Comparison of ENCODE assay signal across 7 cellular contexts in the genomic region with DNA sequence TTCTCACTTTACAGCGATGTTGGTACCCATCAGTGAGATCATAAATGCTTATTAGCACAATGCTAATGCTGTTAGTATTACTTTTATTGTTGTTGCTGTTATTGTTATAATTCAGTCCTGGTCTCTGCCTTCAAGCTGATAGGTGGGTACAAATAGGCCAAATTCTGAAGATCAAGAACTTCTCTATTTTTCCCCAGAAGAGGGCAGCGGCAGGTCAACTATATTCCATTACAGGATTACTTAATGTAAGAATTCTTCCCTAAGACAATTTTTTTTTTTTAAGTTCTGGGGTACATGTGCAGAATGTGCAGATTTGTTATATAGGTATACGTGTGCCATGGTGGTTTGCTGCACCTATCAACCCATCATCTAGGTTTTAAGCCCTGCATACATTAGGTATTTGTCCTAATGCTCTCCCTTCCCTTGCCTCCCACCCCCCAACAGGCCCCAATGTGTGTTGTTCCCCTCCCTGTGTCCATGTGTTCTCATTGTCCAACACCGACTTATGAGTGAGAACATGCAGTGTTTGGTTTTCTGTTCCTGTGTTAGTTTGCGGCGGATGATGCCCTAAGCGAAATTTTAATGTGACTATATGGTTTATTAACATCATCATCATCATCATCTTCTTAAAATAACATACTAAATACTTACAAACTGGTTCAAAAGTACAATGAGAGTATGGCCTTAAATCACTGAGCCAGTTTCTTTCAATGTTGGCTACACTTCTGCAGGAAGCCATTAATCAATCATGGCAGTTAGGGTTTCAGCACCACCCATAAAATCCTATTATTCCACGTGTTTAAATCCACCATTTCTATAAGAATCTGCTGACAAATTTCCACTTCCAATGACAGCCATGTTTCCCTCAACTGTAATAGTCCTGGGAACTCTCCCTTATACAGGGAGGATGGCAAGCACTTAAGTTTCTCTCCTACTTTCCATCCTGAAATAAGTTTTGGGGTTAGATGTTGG. TPM values are rescaled to one million over a fixed set of nuclear protein-coding genes. Genes with fewer than 3 reads are reported as not detected.
A peak's percentile ranks its signal among the peaks of the same experiment; 100 is the strongest.
DNase-seq lines count a peak whose midpoint lies in the region; ATAC-seq and TF ChIP-seq lines count a peak whose summit lies in the region.

No MANE protein-coding gene starts in this region.

- POLR2A ChIA-PET in RWPE1 (lab: Yijun Ruan, JAX; ENCODE audit: low non-redundant PET) = no interaction called here

- DNase-seq in Caki2 (ENCODE audit: low read depth) (peak; percentile 23), H9 (no peak), RWPE1 (ENCODE audit: low spot score) (peak; percentile 29), fibroblast of the conjunctiva (ENCODE audit: low read depth) (peak; percentile 27), tibial artery (no peak)
- DNase-seq in effector memory CD4-positive, alpha-beta T cell = no peak

- H3K27ac ChIP-seq in H9 (ENCODE audit: insufficient read length, low read depth, low read length) (no peak overlapping the region), RWPE1 (no peak overlapping the region), tibial artery (no peak overlapping the region)
- H3K27ac ChIP-seq in effector memory CD4-positive, alpha-beta T cell (ENCODE audit: insufficient read depth, low read length, poor library complexity, severe bottlenecking) = no peak overlapping the region

- CTCF ChIA-PET in RWPE1 (lab: Yijun Ruan, JAX) = interaction anchor here (0.6 to 1.3 kb wide), 3 partner anchors 39 to 80 kb away, joined by 4 to 9 read pairs (median 7); a partner anchor contains a TSS

- H2AFZ ChIP-seq in H9 (ENCODE audit: low read length) = no peak overlapping the region

- H2BK15ac ChIP-seq in H9 (ENCODE audit: low read depth, low read length) = no peak overlapping the region

- H3K23me2 ChIP-seq in H9 (ENCODE audit: insufficient read length, low read depth, low read length, poor library complexity, severe bottlenecking) = no peaks in the 10 kb centered on the region

- H3K9me3 Mint-ChIP-seq in H9 = no peaks in the 10 kb centered on the region

- H2AK5ac ChIP-seq in H9 (ENCODE audit: insufficient read length, low read length) = no peak overlapping the region

- H2BK120ac ChIP-seq in H9 (ENCODE audit: low read depth, low read length, poor library complexity, severe bottlenecking) = no peak overlapping the region

- no peak overlapping the region for H4K8ac ChIP-seq in H9 (replicated peaks; ENCODE audit: insufficient read length, low read depth, low read length)

- H3K27ac Mint-ChIP-seq in H9 = no peak overlapping the region

- no peak overlapping the region for H3K4me3 Mint-ChIP-seq in H9

- intact Hi-C loops in tibial artery (cut with DNase I; ENCODE audit: low total_unique reads) = no loop called here

- H2BK20ac ChIP-seq in H9 (ENCODE audit: low read depth, low read length, poor library complexity, severe bottlenecking) = no peak overlapping the region

- in situ Hi-C loops in Caki2 (cut with HindIII; ENCODE audit: low pct_unique_long_range_greater_than_20kb, low sequenced_read_pairs) = no loop called here

- H3K14ac ChIP-seq in H9 (ENCODE audit: insufficient read depth, low read length) = no peak overlapping the region

- H3K9ac ChIP-seq in H9 (ENCODE audit: extremely low read depth, insufficient read length, low read length) = no peak overlapping the region

- no peaks in the 10 kb centered on the region for H3K27me3 Mint-ChIP-seq in H9 (ENCODE audit: low read depth)

- WGBS in H9 (ENCODE audit: extremely low coverage, insufficient read length, low lambda C conversion rate) = no CpG with 5 or more reads among the region's 8 CpGs

- no peak for ATAC-seq in activated CD4-positive, CD25-positive, alpha-beta regulatory T cell treated with anti-CD3 and anti-CD28 coated beads, Interleukin-2, amount 50 U/mL, for 24 hours

- no peaks in the 10 kb centered on the region for H3K79me2 ChIP-seq in H9 (ENCODE audit: insufficient read depth, low read length)

- no peak overlapping the region for H4K5ac ChIP-seq in H9 (ENCODE audit: insufficient read length, low read depth, low read length)

- H3K79me1 ChIP-seq in H9 (ENCODE audit: insufficient read depth, low read depth, low read length, poor library complexity, severe bottlenecking) = no peaks in the 10 kb centered on the region

- no peak overlapping the region for H3K18ac ChIP-seq in H9 (ENCODE audit: insufficient read length, low read depth, low read length)

- no peak overlapping the region for H4K91ac ChIP-seq in H9 (ENCODE audit: insufficient read length, low read depth, low read length)

- no peaks in the 10 kb centered on the region for H3K4me1 Mint-ChIP-seq in H9

- H3K27me3 ChIP-seq in H9 (ENCODE audit: insufficient read depth, low read length) (no peaks in the 10 kb centered on the region), tibial artery (no peaks in the 10 kb centered on the region)
- no peaks in the 10 kb centered on the region for H3K27me3 ChIP-seq in effector memory CD4-positive, alpha-beta T cell (replicated peaks; ENCODE audit: control insufficient read depth, insufficient read depth, low read length, poor library complexity, severe bottlenecking)

- H2BK5ac ChIP-seq in H9 (ENCODE audit: insufficient read length, low read length) = no peak overlapping the region

- H2BK12ac ChIP-seq in H9 (ENCODE audit: insufficient read length, low read depth, low read length) = no peak overlapping the region

- H3K4me1 ChIP-seq in H9 (ENCODE audit: insufficient read depth, low read length) (no peaks in the 10 kb centered on the region), tibial artery (no peaks in the 10 kb centered on the region)
- no peaks in the 10 kb centered on the region for H3K4me1 ChIP-seq in effector memory CD4-positive, alpha-beta T cell (ENCODE audit: control insufficient read depth, insufficient read depth, low read length, poor library complexity, severe bottlenecking)

- H3K9me3 ChIP-seq in H9 (ENCODE audit: control insufficient read depth, low read depth, low read length) = no peaks in the 10 kb centered on the region
- no peaks in the 10 kb centered on the region for H3K9me3 ChIP-seq in tibial artery
- H3K9me3 ChIP-seq in effector memory CD4-positive, alpha-beta T cell (ENCODE audit: control insufficient read depth, low read length) = no peaks in the 10 kb centered on the region

- H3K36me3 ChIP-seq in tibial artery = peaks cover 14 to 42% (median 17%) of the 10 kb centered on the region in 3 donors
- H3K36me3 ChIP-seq in effector memory CD4-positive, alpha-beta T cell (ENCODE audit: control insufficient read depth, insufficient read depth, low read length) = no peaks in the 10 kb centered on the region

- H4K20me1 ChIP-seq in H9 (ENCODE audit: control insufficient read depth, insufficient read depth, insufficient read length) = no peaks in the 10 kb centered on the region

- H3K23ac ChIP-seq in H9 (ENCODE audit: insufficient read length, low read depth, low read length) = no peak overlapping the region

- peak; percentile 68 for TF ChIP-seq CTCF in H9 (conservative IDR thresholded peaks at IDR 0.05)
- TF ChIP-seq CTCF in RWPE1 (conservative IDR thresholded peaks at IDR 0.05; ENCODE audit: low read depth) = peak; percentile 48
- TF ChIP-seq CTCF in tibial artery (IDR thresholded peaks at IDR 0.05) = peak; percentile 42 to 43

- H3K56ac ChIP-seq in H9 (ENCODE audit: insufficient read length, low read depth, low read length) = no peak overlapping the region

- H3K4me2 ChIP-seq in H9 (ENCODE audit: insufficient read depth, insufficient read length, low read length) = no peak overlapping the region

- H3K36me3 Mint-ChIP-seq in H9 (ENCODE audit: insufficient read depth in 1 of 3, low read depth in 3 of 3) = peaks cover 8 to 23% (median 19%) of the 10 kb centered on the region in 3 experiments; a peak in 5 of 7 replicates

- no peak overlapping the region for H3K4ac ChIP-seq in H9 (ENCODE audit: low read depth, low read length)

- no peak overlapping the region for H3K4me3 ChIP-seq in tibial artery
- H3K4me3 ChIP-seq in effector memory CD4-positive, alpha-beta T cell (ENCODE audit: insufficient read depth, low read depth, low read length, poor library complexity, severe bottlenecking) = no peak overlapping the region

- H3T11ph ChIP-seq in H9 (ENCODE audit: low read length) = no peak overlapping the region

RNA-seq across cellular contexts. Expression of a gene that starts 19.2 kb away (rescaled TPM):
- 6.2 and 7.1 TPM in 2 replicates for total RNA-seq in Caki2 (2014; rRNA removed; shearing (Covaris generic); ENCODE audit: low replicate concordance)
- 12.4 and 12.8 TPM in 2 replicates for total RNA-seq in H9 (2021)

RNA-seq across cellular contexts. Expression of a gene that starts 39.3 kb away (rescaled TPM):
- not detected in 2 replicates for total RNA-seq in Caki2 (2014; rRNA removed; shearing (Covaris generic); ENCODE audit: low replicate concordance)
- total RNA-seq in H9 (2021) = 2.9 TPM in 2 replicates

Comparison
In these comparisons a context has a peak if more than half of its experiments do, and no peak if none do; other contexts are left out.
1. DNase-seq: peak in Caki2 (single experiment), RWPE1 (single experiment) and fibroblast of the conjunctiva (single experiment); none in H9 (single experiment), tibial artery (0 of 2) and effector memory CD4-positive, alpha-beta T cell (0 of 3).
2. Peak in every context shown above with its lines, with median percentiles within 50 percentile points of each other: CTCF ChIP-seq.